In genomic region chr14:37874429-37875109, GRCh38 we compare ENCODE assay signal across 7 cellular contexts.
A peak's percentile ranks its signal among the peaks of the same experiment; 100 is the strongest.
DNase-seq lines count a peak whose midpoint lies in the region; ATAC-seq and TF ChIP-seq lines count a peak whose summit lies in the region.

No MANE protein-coding gene starts in this region.

- H3K27me3 ChIP-seq in adipocyte (replicated peaks; ENCODE audit: control insufficient read depth, insufficient read depth, low read length): no peaks in the 10 kb centered on the region
- H3K27me3 ChIP-seq in right atrium auricular region: no peaks in the 10 kb centered on the region
- no peaks in the 10 kb centered on the region for H3K27me3 ChIP-seq in gastrocnemius medialis

- ATAC-seq in HG02623 (IDR thresholded peaks at IDR 0.05; ENCODE audit: unreplicated experiment) (peak; percentile 96), gastrocnemius medialis (peak; percentile 58 to 62)

- H3K27ac ChIP-seq in right atrium auricular region: no peak overlapping the region
- no peak overlapping the region for H3K27ac ChIP-seq in gastrocnemius medialis

- no peak overlapping the region for H3K9ac ChIP-seq in adipocyte (ENCODE audit: low read length)

- TF ChIP-seq POLR2A in gastrocnemius medialis (IDR thresholded peaks at IDR 0.05): no peak

- TF ChIP-seq CTCF in GM13977 (IDR thresholded peaks at IDR 0.05; ENCODE audit: extremely low read depth, insufficient read depth, missing control alignments): peak; percentile 87
- peak; percentile 71 to 89 for TF ChIP-seq CTCF in right atrium auricular region (IDR thresholded peaks at IDR 0.05)
- TF ChIP-seq CTCF in gastrocnemius medialis (IDR thresholded peaks at IDR 0.05 in 4 of 5, conservative IDR thresholded peaks at IDR 0.05 in 1 of 5): peak; percentile 36 to 75 (median 64)

- H3K4me3 ChIP-seq in adipocyte (ENCODE audit: low read length): no peak overlapping the region
- no peak overlapping the region for H3K4me3 ChIP-seq in right atrium auricular region
- no peak overlapping the region for H3K4me3 ChIP-seq in gastrocnemius medialis

- H3K9me3 ChIP-seq in adipocyte (ENCODE audit: control insufficient read depth, low read length): no peaks in the 10 kb centered on the region
- H3K9me3 ChIP-seq in right atrium auricular region: no peaks in the 10 kb centered on the region
- no peaks in the 10 kb centered on the region for H3K9me3 ChIP-seq in gastrocnemius medialis

- intact Hi-C loops in gastrocnemius medialis (cut with DNase I; ENCODE audit: low total_unique reads): loop anchor here (5.0 kb wide), 1 partner anchor 627 kb away; no protein-coding TSS in a partner anchor

- DNase-seq in GM13977 (ENCODE audit: low spot score) (peak; percentile 50), NCI-H1092 treated with DMSO at 0.1 percent for 48 hours (lab: John Stamatoyannopoulos, UW) (peak; percentile 76), SW480 (ENCODE audit: low spot score) (peak; percentile 56), adipocyte (ENCODE audit: low read depth) (peak; percentile 88), right atrium auricular region (ENCODE audit: low spot score) (peak; percentile 87), gastrocnemius medialis (peak in 1 of 2 donors; percentile 47)

- in situ Hi-C loops in GM13977 (cut with MboI; ENCODE audit: low pct_unique_long_range_greater_than_20kb, low sequenced_read_pairs, unreplicated experiment): loop anchor here (25.0 kb wide), 1 partner anchor 637 kb away; no protein-coding TSS in a partner anchor
- in situ Hi-C loops in gastrocnemius medialis (cut with MboI; ENCODE audit: low sequenced_read_pairs in 4 of 4): loop anchor here in 2 of 4 donors (25.0 kb wide), 2 partner anchors 612 to 637 kb away; no protein-coding TSS in a partner anchor

- H3K4me1 ChIP-seq in adipocyte (ENCODE audit: control insufficient read depth, insufficient read depth, low read length) (peaks cover 5% of the 10 kb centered on the region), right atrium auricular region (no peaks in the 10 kb centered on the region), gastrocnemius medialis (no peaks in the 10 kb centered on the region)

- H3K36me3 ChIP-seq in adipocyte (ENCODE audit: control insufficient read depth, insufficient read depth, low read length, severe bottlenecking) (no peaks in the 10 kb centered on the region), right atrium auricular region (no peaks in the 10 kb centered on the region), gastrocnemius medialis (no peaks in the 10 kb centered on the region)
